In genomic region chr1:25848531-25848930, GRCh38 we compare ENCODE assay signal across 1 cellular context.
TF ChIP-seq lines count a peak whose summit lies in the region.

No MANE protein-coding gene starts in this region.

TF ChIP-seq in IMR-90, 13 proteins besides CTCF, POLR2A, EP300 and RAD21:
- TF ChIP-seq RCOR1 (IDR thresholded peaks at IDR 0.05; ENCODE audit: insufficient replicate concordance, low read length) (no peak), ELK1 (IDR thresholded peaks at IDR 0.05; ENCODE audit: borderline replicate concordance, low read depth, low read length) (no peak), USF2 (IDR thresholded peaks at IDR 0.05; ENCODE audit: low read depth, low read length) (no peak), CEBPB (IDR thresholded peaks at IDR 0.05; ENCODE audit: low read depth, low read length) (no peak), NFE2L2 (IDR thresholded peaks at IDR 0.05; ENCODE audit: low read depth, low read length) (no peak), MAFK (IDR thresholded peaks at IDR 0.05; ENCODE audit: low read depth, low read length) (no peak), RFX5 (IDR thresholded peaks at IDR 0.05; ENCODE audit: low read depth, low read length) (no peak), MAZ (IDR thresholded peaks at IDR 0.05; ENCODE audit: borderline replicate concordance, low read depth, low read length) (no peak), FOS (IDR thresholded peaks at IDR 0.05; ENCODE audit: low read depth, low read length) (no peak), MXI1 (IDR thresholded peaks at IDR 0.05; ENCODE audit: borderline replicate concordance, low read depth, low read length) (no peak), SMC3 (IDR thresholded peaks at IDR 0.05; ENCODE audit: low read depth, low read length) (no peak), BHLHE40 (IDR thresholded peaks at IDR 0.05; ENCODE audit: low read depth, low read length) (no peak), CHD1 (IDR thresholded peaks at IDR 0.05; ENCODE audit: low read depth, low read length) (no peak)
